In the genomic region with DNA sequence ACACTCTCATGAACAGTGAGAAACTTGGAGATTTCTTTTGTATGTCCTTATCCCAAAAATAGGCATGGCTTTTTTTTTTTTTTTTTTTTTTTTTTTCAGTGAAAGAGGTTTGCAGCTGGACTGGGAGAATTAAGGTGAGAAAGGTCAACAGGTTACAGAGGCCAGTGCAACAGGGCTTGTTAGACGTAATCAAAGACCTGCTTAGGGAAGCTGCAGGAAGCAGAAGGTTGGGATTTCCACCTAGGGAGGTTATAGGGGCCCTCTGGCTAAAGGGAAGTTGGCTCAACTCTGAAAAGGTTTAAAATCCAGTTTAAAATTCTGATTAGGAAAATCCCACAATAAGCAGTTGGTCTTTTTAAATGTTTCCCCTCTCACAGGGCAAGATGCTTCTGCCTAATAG, we compare ENCODE assay signal across 17 cellular contexts.
DNase-seq lines count a peak whose midpoint lies in the region; ATAC-seq and TF ChIP-seq lines count a peak whose summit lies in the region.
"Had no signal": no experiment of that assay in that cellular context is flagged by ENCODE, and none has a peak within 500 bp of the region (broad histone marks: within the 10 kb centered on the region; RNA-seq: fewer than 3 reads in every experiment).

No MANE protein-coding gene starts in this region.

- no peak overlapping the region for H3K27ac ChIP-seq in OCI-LY3 (ENCODE audit: low read length)
- H3K27ac ChIP-seq in osteoblast (ENCODE audit: low read depth, low read length), result no peak overlapping the region

- no peak overlapping the region for H3K4me3 ChIP-seq in OCI-LY3 (ENCODE audit: low read length)
- H3K4me3 ChIP-seq in osteoblast (ENCODE audit: insufficient read depth, low read length), result no peak overlapping the region
- H3K4me3 ChIP-seq: GM23338 had no signal

- DNase-seq in dermis blood vessel endothelial cell, result peak; percentile 5
- no peak for DNase-seq in nephron progenitor cell
- no peak for DNase-seq in osteoblast (ENCODE audit: insufficient read length, low spot score, missing footprints)
- DNase-seq in SKM-1 treated with dmso at 0.1 percent for 144 hours (lab: John Stamatoyannopoulos, UW; ENCODE audit: unreplicated experiment), result no peak
- DNase-seq: C1 segment of cervical spinal cord; Calu3; CD4-positive, alpha-beta memory T cell; COR-L47; DMS53; DMS79 treated with DMSO at 0.1 percent for 48 hours; GF-D8; H9; HFFc6 had no signal

- H3K27me3 ChIP-seq in OCI-LY3 (ENCODE audit: low read depth, low read length) (no peaks in the 10 kb centered on the region), osteoblast (ENCODE audit: insufficient read depth, low read length) (no peaks in the 10 kb centered on the region)

- peak overlapping the region; percentile 32 for H3K27ac Mint-ChIP-seq in nephron progenitor cell
- H3K27ac Mint-ChIP-seq: CD4-positive, alpha-beta memory T cell; GM23338; H9; HFFc6 had no signal

- H2AFZ ChIP-seq in OCI-LY3 (ENCODE audit: low read depth, low read length) (no peak overlapping the region), osteoblast (ENCODE audit: low read length) (no peak overlapping the region)
- H2AFZ ChIP-seq: GM23338 had no signal

- no peaks in the 10 kb centered on the region; the same call in 1 of the 2 replicates for H3K9me3 ChIP-seq in OCI-LY3 (ENCODE audit: insufficient read depth, low read length)
- H3K9me3 ChIP-seq in osteoblast (ENCODE audit: low read depth, low read length), result no peaks in the 10 kb centered on the region

- TF ChIP-seq CTCF in OCI-LY3 (IDR thresholded peaks at IDR 0.05; ENCODE audit: low read depth, low read length) (no peak), nephron progenitor cell (IDR thresholded peaks at IDR 0.05) (no peak), osteoblast (IDR thresholded peaks at IDR 0.05; ENCODE audit: extremely low read depth, low read depth, low read length) (no peak)

- H4K20me1 ChIP-seq in OCI-LY3 (ENCODE audit: insufficient read depth, low read length) (no peaks in the 10 kb centered on the region), osteoblast (ENCODE audit: insufficient read depth, low read length) (no peaks in the 10 kb centered on the region)

- H3K36me3 Mint-ChIP-seq in nephron progenitor cell (ENCODE audit: low read depth), result peaks cover 4% of the 10 kb centered on the region
- H3K36me3 Mint-ChIP-seq: CD4-positive, alpha-beta memory T cell had no signal

- no peak overlapping the region for H3K9ac ChIP-seq in OCI-LY3 (ENCODE audit: low read length)

- peaks cover 31% of the 10 kb centered on the region for H3K4me1 Mint-ChIP-seq in nephron progenitor cell
- H3K4me1 Mint-ChIP-seq: CD4-positive, alpha-beta memory T cell had no signal

- H3K36me3 ChIP-seq in OCI-LY3 (replicated peaks; ENCODE audit: low read depth, low read length), result peaks cover 15% of the 10 kb centered on the region
- H3K36me3 ChIP-seq in osteoblast (ENCODE audit: insufficient read depth, low read length), result no peaks in the 10 kb centered on the region

- H3K4me2 ChIP-seq in OCI-LY3 (ENCODE audit: low read length), result peak overlapping the region; percentile 21; the same call in 1 of the 2 replicates
- H3K4me2 ChIP-seq in osteoblast (ENCODE audit: insufficient read depth, low read length), result no peak overlapping the region
- H3K4me2 ChIP-seq: GM23338 had no signal

- no peak for ATAC-seq in HG03097 (IDR thresholded peaks at IDR 0.05; ENCODE audit: low FRiP score, unreplicated experiment)
- ATAC-seq: GM23338, HCT116 had no signal

- H3K4me1 ChIP-seq in OCI-LY3 (ENCODE audit: low read length) (peaks cover 30% of the 10 kb centered on the region), osteoblast (ENCODE audit: insufficient read depth, low read length) (peaks cover 10% of the 10 kb centered on the region)

- H3K79me2 ChIP-seq in OCI-LY3 (ENCODE audit: low read length) (no peaks in the 10 kb centered on the region), osteoblast (ENCODE audit: insufficient read depth, low read length) (no peaks in the 10 kb centered on the region)

- no peak overlapping the region for H3K4me3 Mint-ChIP-seq in nephron progenitor cell
- H3K4me3 Mint-ChIP-seq: CD4-positive, alpha-beta memory T cell; GM23338; H9; HFFc6 had no signal

- peaks cover 9% of the 10 kb centered on the region for H3K9me3 Mint-ChIP-seq in nephron progenitor cell
- H3K9me3 Mint-ChIP-seq: GM23338, H9, HFFc6 had no signal

- no peaks in the 10 kb centered on the region for H3K27me3 Mint-ChIP-seq in nephron progenitor cell (ENCODE audit: low read depth, poor library complexity)
